ENCODE assay signal across 1 cellular context in genomic region chr7:133076142-133076541, GRCh38.
A peak's percentile ranks its signal among the peaks of the same experiment; 100 is the strongest.
TF ChIP-seq lines count a peak whose summit lies in the region.

No MANE protein-coding gene starts in this region.

TF ChIP-seq in K562, 482 proteins besides CTCF, POLR2A, EP300 and RAD21:
- TF ChIP-seq ZSCAN29 (IDR thresholded peaks at IDR 0.05) (no peak), ELF2 (CRISPR knock-in tag; IDR thresholded peaks at IDR 0.05) (0 out of 2 replicates have a peak, but pooled peaks have one; percentile 29)
